8 cellular contexts compared by ENCODE assay signal in the genomic region with DNA sequence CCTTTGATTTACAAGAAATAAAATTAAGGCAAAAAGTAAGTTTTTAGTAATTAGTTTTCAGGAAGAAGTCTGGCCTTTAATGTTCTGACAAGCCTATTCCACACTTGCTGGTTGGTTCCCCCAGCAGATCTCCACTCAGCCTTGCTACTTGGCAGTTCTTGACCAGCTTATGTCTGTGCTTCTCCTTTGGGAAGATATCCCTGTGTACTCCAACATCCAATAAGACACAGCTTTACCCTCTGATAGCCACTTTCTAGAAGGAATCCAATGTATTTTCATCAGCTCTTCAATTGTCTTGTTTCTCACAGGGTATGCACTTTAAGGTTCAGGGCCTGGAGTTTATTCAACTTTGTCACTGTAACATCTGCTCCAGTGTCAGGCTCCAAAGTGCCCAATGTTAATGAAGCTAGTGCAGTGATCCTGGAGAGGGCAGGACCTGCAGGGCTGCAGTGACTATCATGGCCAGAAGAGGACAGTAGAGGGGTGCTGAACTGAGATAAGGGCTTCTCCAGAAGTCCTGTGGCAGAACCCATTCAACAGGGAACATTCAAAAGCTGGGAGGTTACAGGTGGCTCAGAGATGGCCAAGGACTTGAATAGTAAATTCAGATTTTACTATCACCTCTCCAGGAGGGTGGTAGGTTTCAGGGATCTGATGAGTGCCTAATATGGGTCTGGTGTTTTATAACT. TPM values are rescaled to one million over a fixed set of nuclear protein-coding genes. Genes with fewer than 3 reads are reported as not detected.
DNase-seq lines count a peak whose midpoint lies in the region; ATAC-seq and TF ChIP-seq lines count a peak whose summit lies in the region.

No MANE protein-coding gene starts in this region.

- H4K20me1 ChIP-seq in OCI-LY7 (ENCODE audit: insufficient read depth, low read length): no peaks in the 10 kb centered on the region

- DNase-seq in ELF-1 (ENCODE audit: low read depth, low spot score) (peak; percentile 88), KBM-7 (peak; percentile 73), OCI-LY7 (ENCODE audit: low spot score) (peak; percentile 52), left ventricle myocardium superior (peak; percentile 37), gastrocnemius medialis (peak in 1 of 2 donors; percentile 34)
- DNase-seq in activated naive CD4-positive, alpha-beta T cell treated with anti-CD3 and anti-CD28 coated beads for 36 hours: peak; percentile 74

- no peaks in the 10 kb centered on the region for H3K4me1 ChIP-seq in OCI-LY7 (ENCODE audit: insufficient read depth, low read length, poor library complexity, severe bottlenecking)
- H3K4me1 ChIP-seq in gastrocnemius medialis: no peaks in the 10 kb centered on the region

- TF ChIP-seq CTCF in OCI-LY7 (conservative IDR thresholded peaks at IDR 0.05; ENCODE audit: low read length): peak; percentile 87
- peak; percentile 42 to 73 (median 62) for TF ChIP-seq CTCF in gastrocnemius medialis (IDR thresholded peaks at IDR 0.05 in 4 of 5, conservative IDR thresholded peaks at IDR 0.05 in 1 of 5)

- peaks cover 7% of the 10 kb centered on the region for H3K4me1 Mint-ChIP-seq in activated naive CD4-positive, alpha-beta T cell treated with anti-CD3 and anti-CD28 coated beads for 36 hours (ENCODE audit: low read depth)

- peak; percentile 84 for ATAC-seq in GM21576 (IDR thresholded peaks at IDR 0.05; ENCODE audit: unreplicated experiment)
- ATAC-seq in left ventricle myocardium superior: peak; percentile 62
- ATAC-seq in gastrocnemius medialis: peak; percentile 39 to 82
- ATAC-seq in GM21737 (IDR thresholded peaks at IDR 0.05; ENCODE audit: unreplicated experiment): no peak

- H3K36me3 ChIP-seq in OCI-LY7 (ENCODE audit: insufficient read depth, low read length) (peaks cover 10% of the 10 kb centered on the region; the same call in 1 of the 2 replicates), gastrocnemius medialis (peaks cover 0 to 21% of the 10 kb centered on the region in 2 donors)

- no peak for TF ChIP-seq POLR2A in gastrocnemius medialis (IDR thresholded peaks at IDR 0.05)

- no peak overlapping the region for H2AFZ ChIP-seq in OCI-LY7 (ENCODE audit: low read length)

- no TSS peak for BruUV-seq in OCI-LY7 (replicated peaks; lab: Mats Ljungman, UMichigan)

- H3K36me3 Mint-ChIP-seq in activated naive CD4-positive, alpha-beta T cell treated with anti-CD3 and anti-CD28 coated beads for 36 hours (ENCODE audit: low read depth): peaks cover 1% of the 10 kb centered on the region

- H3K4me3 Mint-ChIP-seq in activated naive CD4-positive, alpha-beta T cell treated with anti-CD3 and anti-CD28 coated beads for 36 hours: no peak overlapping the region

- in situ Hi-C loops in KBM-7 (cut with MboI; ENCODE audit: low pct_unique_long_range_greater_than_20kb, low sequenced_read_pairs) (no loop called here), gastrocnemius medialis (cut with MboI; ENCODE audit: low sequenced_read_pairs in 4 of 4) (no loop called here)

- H3K4me3 ChIP-seq in OCI-LY7 (ENCODE audit: low read depth, low read length, poor library complexity, severe bottlenecking): no peak overlapping the region
- H3K4me3 ChIP-seq in gastrocnemius medialis: no peak overlapping the region

- H3K27me3 Mint-ChIP-seq in activated naive CD4-positive, alpha-beta T cell treated with anti-CD3 and anti-CD28 coated beads for 36 hours (ENCODE audit: low read depth): peaks cover 4% of the 10 kb centered on the region

- H3K9me3 Mint-ChIP-seq in activated naive CD4-positive, alpha-beta T cell treated with anti-CD3 and anti-CD28 coated beads for 36 hours: no peaks in the 10 kb centered on the region

- POLR2A ChIA-PET in OCI-LY7 (lab: Charles Lee): interaction anchor here (0.6 to 2.0 kb wide), 3 partner anchors 23 to 1267 kb away, joined by 3 to 4 read pairs (median 3); a partner anchor contains a TSS

- CTCF ChIA-PET in OCI-LY7 (lab: Charles Lee; ENCODE audit: unreplicated experiment): interaction anchor here (0.6 to 0.9 kb wide), 2 partner anchors 11 to 23 kb away, joined by 3 to 4 read pairs; a partner anchor contains a TSS
- CTCF ChIA-PET in activated naive CD4-positive, alpha-beta T cell treated with anti-CD3 and anti-CD28 coated beads for 36 hours (lab: Charles Lee): interaction anchor here (0.6 to 2.4 kb wide), 14 partner anchors 8 to 843 kb away, joined by 3 to 41 read pairs (median 4); a partner anchor contains a TSS

- intact Hi-C loops in OCI-LY7 (cut with micrococcal nuclease; ENCODE audit: unreplicated experiment) (no loop called here), left ventricle myocardium superior (cut with micrococcal nuclease) (no loop called here), gastrocnemius medialis (cut with DNase I; ENCODE audit: low total_unique reads) (loop anchor here (1.0 to 5.0 kb wide), 2 partner anchors 69 to 390 kb away; a partner anchor contains a TSS)
- intact Hi-C loops in activated naive CD4-positive, alpha-beta T cell treated with anti-CD3 and anti-CD28 coated beads for 36 hours (cut with micrococcal nuclease): loop anchor here (1.0 to 2.0 kb wide), 3 partner anchors 69 to 678 kb away; a partner anchor contains a TSS

- H3K79me2 ChIP-seq in OCI-LY7 (ENCODE audit: insufficient read depth, low read depth, low read length): no peaks in the 10 kb centered on the region

- H3K9me3 ChIP-seq in OCI-LY7 (ENCODE audit: low read length) (no peaks in the 10 kb centered on the region), gastrocnemius medialis (no peaks in the 10 kb centered on the region)

- H3K27ac Mint-ChIP-seq in activated naive CD4-positive, alpha-beta T cell treated with anti-CD3 and anti-CD28 coated beads for 36 hours: no peak overlapping the region

- no peak overlapping the region for H3K27ac ChIP-seq in OCI-LY7 (ENCODE audit: low read depth, low read length, poor library complexity, severe bottlenecking)
- no peak overlapping the region for H3K27ac ChIP-seq in gastrocnemius medialis

- H3K4me2 ChIP-seq in OCI-LY7 (ENCODE audit: low read length): no peak overlapping the region

- H3K27me3 ChIP-seq in gastrocnemius medialis: no peaks in the 10 kb centered on the region

- H3K9me2 ChIP-seq in OCI-LY7 (ENCODE audit: insufficient read depth, low read length): no peaks in the 10 kb centered on the region

RNA-seq across cellular contexts. Expression of a gene that starts 22.9 kb away (rescaled TPM):
- 19.7 and 24.9 TPM in 2 replicates for total RNA-seq in OCI-LY7 (2014; rRNA removed; shearing (Covaris generic))
- total RNA-seq in OCI-LY7 (2022) (21.1 and 26.4 TPM in 2 replicates), left ventricle myocardium superior (27.8 TPM), gastrocnemius medialis (10 to 100 TPM; 30.1 to 43.9 (median 34.0) TPM)
- 10 to 100 TPM; 15.2 to 15.6 TPM for total RNA-seq in activated naive CD4-positive, alpha-beta T cell treated with anti-CD3 and anti-CD28 coated beads for 36 hours

RNA-seq across cellular contexts. Expression of a gene that starts 23.0 kb away (rescaled TPM):
- 43.2 and 43.5 TPM in 2 replicates for total RNA-seq in OCI-LY7 (2014; rRNA removed; shearing (Covaris generic))
- total RNA-seq in OCI-LY7 (2022) (36.6 TPM in 2 replicates), left ventricle myocardium superior (11.3 TPM), gastrocnemius medialis (10 to 100 TPM; 13.0 to 34.6 (median 22.5) TPM)
- total RNA-seq in activated naive CD4-positive, alpha-beta T cell treated with anti-CD3 and anti-CD28 coated beads for 36 hours: 1 to 10 TPM; 7.0 to 7.6 TPM

RNA-seq across cellular contexts. Expression of a gene that starts 42.0 kb away (rescaled TPM):
- 4.8 and 6.5 TPM in 2 replicates for total RNA-seq in OCI-LY7 (2014; rRNA removed; shearing (Covaris generic))
- total RNA-seq in OCI-LY7 (2022) (10.7 and 10.9 TPM in 2 replicates), left ventricle myocardium superior (2.0 TPM), gastrocnemius medialis (1 to 10 TPM; 1.6 to 3.8 (median 1.6) TPM)
- total RNA-seq in activated naive CD4-positive, alpha-beta T cell treated with anti-CD3 and anti-CD28 coated beads for 36 hours: under 1 TPM; 0.64 to 0.67 TPM

Comparison
In these comparisons a context has a peak if more than half of its experiments do, and no peak if none do; other contexts are left out.
1. intact Hi-C loops: an anchor here in activated naive CD4-positive, alpha-beta T cell treated with anti-CD3 and anti-CD28 coated beads for 36 hours (1.0 to 2.0 kb wide) and gastrocnemius medialis (1.0 to 5.0 kb wide); none called in OCI-LY7 and left ventricle myocardium superior.